Comparison of ENCODE assay signal across 8 cellular contexts in genomic region chr4:169009281-169010124, GRCh38. TPM values are rescaled to one million over a fixed set of nuclear protein-coding genes. Genes with fewer than 3 reads are reported as not detected.
A peak's percentile ranks its signal among the peaks of the same experiment; 100 is the strongest.
DNase-seq lines count a peak whose midpoint lies in the region; ATAC-seq and TF ChIP-seq lines count a peak whose summit lies in the region.

No MANE protein-coding gene starts in this region.

- peaks cover 0 to 6% of the 10 kb centered on the region in 2 donors for H3K27me3 Mint-ChIP-seq in CD8-positive, alpha-beta memory T cell
- H3K27me3 Mint-ChIP-seq in glutamatergic neuron (ENCODE audit: unreplicated experiment), result peaks cover 5% of the 10 kb centered on the region

- peak; percentile 23 for ATAC-seq in GM19467 (IDR thresholded peaks at IDR 0.05; ENCODE audit: unreplicated experiment)
- ATAC-seq in omental fat pad (ENCODE audit: low FRiP score), result peak; percentile 69

- no peaks in the 10 kb centered on the region for H3K9me3 ChIP-seq in CD8-positive, alpha-beta memory T cell (ENCODE audit: low read length)
- no peaks in the 10 kb centered on the region for H3K9me3 ChIP-seq in thyroid gland

- peak overlapping the region; percentile 92 for H3K27ac ChIP-seq in CD8-positive, alpha-beta memory T cell (ENCODE audit: low read depth, low read length)
- H3K27ac ChIP-seq in HL-60 (replicated peaks) (peak overlapping the region; percentile 92), thyroid gland (peak overlapping the region; percentile 87 to 99 (median 92))

- H3K27me3 ChIP-seq in CD8-positive, alpha-beta memory T cell (ENCODE audit: insufficient read depth, low read length, poor library complexity, severe bottlenecking), result no peaks in the 10 kb centered on the region
- H3K27me3 ChIP-seq in HL-60 (ENCODE audit: insufficient read depth, poor library complexity, severe bottlenecking), result no peaks in the 10 kb centered on the region
- no peaks in the 10 kb centered on the region for H3K27me3 ChIP-seq in thyroid gland

- peak; percentile 39 to 70 (median 54) for DNase-seq in CD8-positive, alpha-beta memory T cell
- peak; percentile 39 to 67 for DNase-seq in HL-60 (ENCODE audit: low read depth in 1 of 2, low spot score in 1 of 2)
- DNase-seq in RKO (ENCODE audit: low spot score), result peak; percentile 73
- peak; percentile 35 for DNase-seq in activated gamma-delta T cell treated with Interleukin-2 at 50 U/mL for 16 hours
- DNase-seq in glutamatergic neuron, result peak; percentile 64
- DNase-seq in omental fat pad (ENCODE audit: low spot score), result peak; percentile 39
- DNase-seq in thyroid gland, result peak; percentile 62 to 65

- peak overlapping the region; percentile 92 to 97 (median 95) for H3K4me3 Mint-ChIP-seq in CD8-positive, alpha-beta memory T cell
- peak overlapping the region; percentile 94 for H3K4me3 Mint-ChIP-seq in glutamatergic neuron (ENCODE audit: unreplicated experiment)

- CTCF ChIA-PET in CD8-positive, alpha-beta memory T cell (lab: Charles Lee), result interaction anchor here (0.7 to 2.0 kb wide), 11 partner anchors 10 to 1016 kb away, joined by 3 to 12 read pairs (median 4); partner anchors contain the start of gene DDX60

- H3K36me3 ChIP-seq in CD8-positive, alpha-beta memory T cell (ENCODE audit: insufficient read depth, low read length), result no peaks in the 10 kb centered on the region
- H3K36me3 ChIP-seq in thyroid gland, result no peaks in the 10 kb centered on the region

- TF ChIP-seq CTCF in HL-60 (IDR thresholded peaks at IDR 0.05; ENCODE audit: insufficient read depth, low read length) (peak; percentile 21), glutamatergic neuron (IDR thresholded peaks at IDR 0.05; ENCODE audit: partially characterized antibody, unreplicated experiment) (peak; percentile 45), omental fat pad (IDR thresholded peaks at IDR 0.05) (no peak), thyroid gland (IDR thresholded peaks at IDR 0.05) (no peak)

- H3K27ac Mint-ChIP-seq in CD8-positive, alpha-beta memory T cell, result peak overlapping the region; percentile 94 to 98 (median 96)
- peak overlapping the region; percentile 95 for H3K27ac Mint-ChIP-seq in glutamatergic neuron (ENCODE audit: unreplicated experiment)

- H3K4me1 Mint-ChIP-seq in CD8-positive, alpha-beta memory T cell, result peaks cover 45 to 51% (median 48%) of the 10 kb centered on the region in 3 donors
- H3K4me1 Mint-ChIP-seq in glutamatergic neuron (ENCODE audit: low read depth, unreplicated experiment), result peaks cover 7% of the 10 kb centered on the region

- intact Hi-C loops in thyroid gland (cut with DNase I), result loop anchor here (10.0 kb wide), 1 partner anchor 85 kb away; no protein-coding TSS in a partner anchor

- H3K36me3 Mint-ChIP-seq in CD8-positive, alpha-beta memory T cell, result peaks cover 0 to 29% (median 6%) of the 10 kb centered on the region in 3 donors
- H3K36me3 Mint-ChIP-seq in glutamatergic neuron (ENCODE audit: unreplicated experiment), result no peaks in the 10 kb centered on the region

- peak overlapping the region; percentile 97 for H3K4me3 ChIP-seq in CD8-positive, alpha-beta memory T cell (ENCODE audit: low read length)
- H3K4me3 ChIP-seq in HL-60 (replicated peaks; ENCODE audit: insufficient read depth, low read length), result peak overlapping the region; percentile 61
- peak overlapping the region; percentile 28 to 62 (median 54) for H3K4me3 ChIP-seq in thyroid gland (replicated peaks in 1 of 3)

- POLR2A ChIA-PET in CD8-positive, alpha-beta memory T cell (lab: Charles Lee), result interaction anchor here (0.6 to 1.1 kb wide), 7 partner anchors 13 to 557 kb away, joined by 3 to 4 read pairs (median 4); no protein-coding TSS in a partner anchor

- peaks cover 0 to 2% (median 0%) of the 10 kb centered on the region in 5 donors for H3K9me3 Mint-ChIP-seq in CD8-positive, alpha-beta memory T cell
- peaks cover 3% of the 10 kb centered on the region for H3K9me3 Mint-ChIP-seq in glutamatergic neuron (ENCODE audit: unreplicated experiment)

- H3K4me1 ChIP-seq in CD8-positive, alpha-beta memory T cell (ENCODE audit: insufficient read depth, low read length), result peaks cover 20% of the 10 kb centered on the region
- peaks cover 26 to 40% of the 10 kb centered on the region in 2 donors for H3K4me1 ChIP-seq in thyroid gland

- TF ChIP-seq POLR2A in thyroid gland (IDR thresholded peaks at IDR 0.05), result peak in 1 of 2 donors; percentile 7

- 0% methylated on average over 43 to 44 of the region's 44 CpGs for WGBS in thyroid gland, 2 donors

RNA-seq across cellular contexts. Expression of gene CBR4, which starts 0.6 kb away (rescaled TPM):
- total RNA-seq in CD8-positive, alpha-beta memory T cell, result 10 to 100 TPM; 14.2 to 17.1 TPM
- polyA plus RNA-seq in CD8-positive, alpha-beta memory T cell, result 5.7 TPM
- total RNA-seq in glutamatergic neuron (ENCODE audit: unreplicated experiment) (59.1 TPM), omental fat pad (10 to 100 TPM in 2 of 4 donors, 1 to 10 TPM in 2; 8.5 to 21.9 (median 10.7) TPM), thyroid gland (10 to 100 TPM; 47.7 to 54.2 (median 49.9) TPM)

Comparison
In these comparisons a context has a peak if more than half of its experiments do, and no peak if none do; other contexts are left out.
1. Peak in every context shown above with its lines: DNase-seq, ATAC-seq, H3K4me3 ChIP-seq and H3K27ac ChIP-seq.
2. CTCF ChIP-seq: peak in HL-60 (single experiment) and glutamatergic neuron (single experiment); none in omental fat pad (0 of 3) and thyroid gland (0 of 6).